In genomic region chr7:104059103-104059502, GRCh38 we compare ENCODE assay signal across 15 cellular contexts.
A peak's percentile ranks its signal among the peaks of the same experiment; 100 is the strongest.
DNase-seq lines count a peak whose midpoint lies in the region; ATAC-seq and TF ChIP-seq lines count a peak whose summit lies in the region.
"Had no signal": no experiment of that assay in that cellular context is flagged by ENCODE, and none has a peak within 500 bp of the region (broad histone marks: within the 10 kb centered on the region; RNA-seq: fewer than 3 reads in every experiment).

No MANE protein-coding gene starts in this region.

- H4K20me1 ChIP-seq in GM23338 (replicated peaks; ENCODE audit: insufficient read depth), result no peaks in the 10 kb centered on the region

- no peak overlapping the region for H2BK5ac ChIP-seq in neuronal stem cell (ENCODE audit: low read length)

- H2BK12ac ChIP-seq in neuronal stem cell (ENCODE audit: low read length), result no peak overlapping the region

- H3K27ac ChIP-seq in GM23338 (ENCODE audit: low read depth) (no peak overlapping the region), WERI-Rb-1 (no peak overlapping the region), neuronal stem cell (replicated peaks; ENCODE audit: low read length) (no peak overlapping the region), endodermal cell (ENCODE audit: low read depth, low read length) (no peak overlapping the region)
- H3K27ac ChIP-seq: C4-2B had no signal

- no peak overlapping the region for H3K4ac ChIP-seq in neuronal stem cell (ENCODE audit: low read length)

- no peak overlapping the region for H4K8ac ChIP-seq in neuronal stem cell (ENCODE audit: low read depth, low read length)

- H4K91ac ChIP-seq in neuronal stem cell (ENCODE audit: low read depth, low read length, poor library complexity), result no peak overlapping the region

- H3K4me1 ChIP-seq in GM23338 (ENCODE audit: insufficient read depth) (no peaks in the 10 kb centered on the region), neuronal stem cell (ENCODE audit: control insufficient read depth in 2 of 2, insufficient read depth in 1 of 2, low read depth in 1 of 2, low read length in 2 of 2) (no peaks in the 10 kb centered on the region), endodermal cell (ENCODE audit: control insufficient read depth, insufficient read depth, low read length) (no peaks in the 10 kb centered on the region)

- H3K9me2 ChIP-seq in GM23338 (ENCODE audit: insufficient read depth), result no peaks in the 10 kb centered on the region

- H3K79me1 ChIP-seq in neuronal stem cell (ENCODE audit: low read depth, low read length), result no peaks in the 10 kb centered on the region

- H2BK15ac ChIP-seq in neuronal stem cell (ENCODE audit: low read length), result no peak overlapping the region

- H3K27me3 Mint-ChIP-seq in GM23338 (ENCODE audit: insufficient read depth, low read depth, poor library complexity) (no peaks in the 10 kb centered on the region), endodermal cell (ENCODE audit: insufficient read depth) (no peaks in the 10 kb centered on the region), osteocyte (ENCODE audit: unreplicated experiment) (no peaks in the 10 kb centered on the region)

- DNase-seq in Right ventricle myocardium inferior (ENCODE audit: missing footprints) (peak; percentile 28), Right ventricle myocardium superior (no peak), GM23338 (ENCODE audit: low spot score) (peak; percentile 14), WERI-Rb-1 (peak; percentile 7), neuronal stem cell (ENCODE audit: low spot score) (no peak), SHP77 (lab: John Stamatoyannopoulos, UW) (no peak), endodermal cell (no peak), osteocyte (ENCODE audit: extremely low spot score, unreplicated experiment) (no peak)
- DNase-seq: ACHN; Caco-2; CD4-positive, alpha-beta T cell; IMR-90; KBM-7 had no signal

- no peaks in the 10 kb centered on the region for H3K36me3 Mint-ChIP-seq in GM23338 (ENCODE audit: low read depth)
- H3K36me3 Mint-ChIP-seq in endodermal cell (ENCODE audit: low read depth), result no peaks in the 10 kb centered on the region
- no peaks in the 10 kb centered on the region for H3K36me3 Mint-ChIP-seq in osteocyte (ENCODE audit: unreplicated experiment)

- no peaks in the 10 kb centered on the region for H3K4me1 Mint-ChIP-seq in GM23338
- H3K4me1 Mint-ChIP-seq in endodermal cell, result no peaks in the 10 kb centered on the region
- no peaks in the 10 kb centered on the region for H3K4me1 Mint-ChIP-seq in osteocyte (ENCODE audit: unreplicated experiment)

- H3K27ac Mint-ChIP-seq in GM23338 (no peak overlapping the region), endodermal cell (no peak overlapping the region), osteocyte (ENCODE audit: unreplicated experiment) (no peak overlapping the region)
- H3K27ac Mint-ChIP-seq: CD4-positive, alpha-beta T cell had no signal

- H3K9ac ChIP-seq in neuronal stem cell (ENCODE audit: low read depth, low read length, poor library complexity), result no peak overlapping the region
- H3K9ac ChIP-seq in endodermal cell (ENCODE audit: extremely low read depth, low read length, poor library complexity, severe bottlenecking), result no peak overlapping the region

- H3K79me2 ChIP-seq in GM23338 (replicated peaks; ENCODE audit: insufficient read depth), result no peaks in the 10 kb centered on the region

- no peak overlapping the region for H3K23ac ChIP-seq in neuronal stem cell (ENCODE audit: low read depth, low read length, poor library complexity)

- peak in 1 of 2 experiments; percentile 8; a peak in 1 of 4 replicates for TF ChIP-seq CTCF in GM23338 (conservative IDR thresholded peaks at IDR 0.05; ENCODE audit: low read depth in 2 of 2)
- TF ChIP-seq CTCF in WERI-Rb-1 (IDR thresholded peaks at IDR 0.05; ENCODE audit: low read depth, low read length), result peak; percentile 40; the same call in 1 of the 2 replicates
- no peak for TF ChIP-seq CTCF in endodermal cell (conservative IDR thresholded peaks at IDR 0.05)
- TF ChIP-seq CTCF in osteocyte (IDR thresholded peaks at IDR 0.05), result no peak

- no CpG with 5 or more reads among the region's 5 CpGs for WGBS in neuronal stem cell (ENCODE audit: extremely low coverage in 2 of 2, insufficient read length in 2 of 2, insufficient replicate concordance in 1 of 2), 2 donors
- WGBS in endodermal cell (ENCODE audit: insufficient coverage in 1 of 2, insufficient read length in 1 of 2), 2 experiments, result 81 to 85% methylated on average over 4 to 5 of the region's 5 CpGs

- ATAC-seq in Right ventricle myocardium inferior, result no peak
- no peak for ATAC-seq in Right ventricle myocardium superior (ENCODE audit: poor library complexity)
- ATAC-seq in GM23338, result no peak

- H3K27me3 ChIP-seq in GM23338 (ENCODE audit: insufficient read depth) (no peaks in the 10 kb centered on the region), WERI-Rb-1 (ENCODE audit: insufficient read depth, low read depth, severe bottlenecking) (no peaks in the 10 kb centered on the region), neuronal stem cell (ENCODE audit: control insufficient read depth in 3 of 3, insufficient read depth in 3 of 3, low read depth in 1 of 3, low read length in 3 of 3) (no peaks in the 10 kb centered on the region), endodermal cell (ENCODE audit: control insufficient read depth, insufficient read depth, low read length, poor library complexity, severe bottlenecking) (no peaks in the 10 kb centered on the region)

- H3K14ac ChIP-seq in neuronal stem cell (ENCODE audit: low read length), result peak overlapping the region; percentile 97

- H2AFZ ChIP-seq in GM23338, result peak overlapping the region; percentile 59; the same call in 1 of the 2 replicates
- no peak overlapping the region for H2AFZ ChIP-seq in neuronal stem cell (ENCODE audit: low read length)

- H3K4me3 ChIP-seq in GM23338, result no peak overlapping the region
- no peak overlapping the region for H3K4me3 ChIP-seq in WERI-Rb-1 (ENCODE audit: low read depth, low read length)
- H3K4me3 ChIP-seq in neuronal stem cell (ENCODE audit: low read length in 2 of 2), result no peak overlapping the region
- no peak overlapping the region for H3K4me3 ChIP-seq in endodermal cell (ENCODE audit: low read length)
- H3K4me3 ChIP-seq: HAP-1 had no signal

- H3K9me3 ChIP-seq in WERI-Rb-1 (ENCODE audit: severe bottlenecking), result no peaks in the 10 kb centered on the region
- H3K9me3 ChIP-seq in neuronal stem cell (replicated peaks in 1 of 2; ENCODE audit: control insufficient read depth in 2 of 2, insufficient read depth in 1 of 2, low read depth in 1 of 2, low read length in 2 of 2), result no peaks in the 10 kb centered on the region
- peaks cover 4% of the 10 kb centered on the region for H3K9me3 ChIP-seq in endodermal cell (ENCODE audit: control insufficient read depth, low read length)
- H3K9me3 ChIP-seq: HAP-1 had no signal

- H2AK5ac ChIP-seq in neuronal stem cell (ENCODE audit: low read depth, low read length), result no peak overlapping the region

- H2BK120ac ChIP-seq in neuronal stem cell (ENCODE audit: low read depth, low read length), result no peak overlapping the region

- H3K18ac ChIP-seq in neuronal stem cell (ENCODE audit: low read length), result no peak overlapping the region

- H3K4me2 ChIP-seq in GM23338 (no peak overlapping the region), neuronal stem cell (ENCODE audit: insufficient read depth, low read length, poor library complexity, severe bottlenecking) (no peak overlapping the region)

- H3F3A ChIP-seq in GM23338 (replicated peaks; ENCODE audit: low read depth), result no peaks in the 10 kb centered on the region

- intact Hi-C loops in Right ventricle myocardium inferior (cut with DNase I), result no loop called here
- intact Hi-C loops in Right ventricle myocardium superior (cut with DNase I), result no loop called here

- no peaks in the 10 kb centered on the region; the same call in 1 of the 3 replicates for H3K9me3 Mint-ChIP-seq in GM23338
- H3K9me3 Mint-ChIP-seq in endodermal cell, result no peaks in the 10 kb centered on the region
- no peaks in the 10 kb centered on the region for H3K9me3 Mint-ChIP-seq in osteocyte (ENCODE audit: unreplicated experiment)

- H3K36me3 ChIP-seq in GM23338 (ENCODE audit: insufficient read depth) (no peaks in the 10 kb centered on the region), WERI-Rb-1 (no peaks in the 10 kb centered on the region), neuronal stem cell (replicated peaks in 1 of 2; ENCODE audit: control insufficient read depth in 2 of 2, insufficient read depth in 2 of 2, low read length in 2 of 2) (no peaks in the 10 kb centered on the region), endodermal cell (ENCODE audit: control insufficient read depth, insufficient read depth, low read length) (no peaks in the 10 kb centered on the region)
- H3K36me3 ChIP-seq: HAP-1 had no signal

- H3K4me3 Mint-ChIP-seq in GM23338, result no peak overlapping the region
- H3K4me3 Mint-ChIP-seq in endodermal cell, result no peak overlapping the region
- no peak overlapping the region for H3K4me3 Mint-ChIP-seq in osteocyte (ENCODE audit: unreplicated experiment)
- H3K4me3 Mint-ChIP-seq: CD4-positive, alpha-beta T cell had no signal

TF ChIP-seq in GM23338, 12 proteins besides CTCF, POLR2A, EP300 and RAD21 (continues in another document):
- TF ChIP-seq ETS1 (IDR thresholded peaks at IDR 0.05) (no peak), CREB1 (CRISPR knock-in tag; IDR thresholded peaks at IDR 0.05; ENCODE audit: low read depth) (no peak), ZNF114 (CRISPR knock-in tag; IDR thresholded peaks at IDR 0.05) (no peak), POLR2AphosphoS5 (IDR thresholded peaks at IDR 0.05; ENCODE audit: low read depth) (no peak)

Comparison
In these comparisons a context has a peak if more than half of its experiments do, and no peak if none do; other contexts are left out.
1. DNase-seq: peak in Right ventricle myocardium inferior (single experiment), GM23338 (single experiment) and WERI-Rb-1 (single experiment); none in Right ventricle myocardium superior (single experiment), neuronal stem cell (single experiment), SHP77 (0 of 2), endodermal cell (single experiment) and osteocyte (single experiment).